Comparison of ENCODE assay signal across 21 cellular contexts in genomic region chr5:139306628-139307379, GRCh38. TPM values are rescaled to one million over a fixed set of nuclear protein-coding genes. Genes with fewer than 3 reads are reported as not detected.
DNase-seq lines count a peak whose midpoint lies in the region; ATAC-seq and TF ChIP-seq lines count a peak whose summit lies in the region.
"Had no signal": no experiment of that assay in that cellular context is flagged by ENCODE, and none has a peak within 500 bp of the region (broad histone marks: within the 10 kb centered on the region; RNA-seq: fewer than 3 reads in every experiment).

No MANE protein-coding gene starts in this region.

- no peak overlapping the region for H3K23ac ChIP-seq in mesenchymal stem cell (ENCODE audit: low read length in 2 of 2)

- H3K4me1 ChIP-seq in DOHH2 (ENCODE audit: control insufficient read depth, low read length) (peaks cover 68% of the 10 kb centered on the region), mesenchymal stem cell (ENCODE audit: control insufficient read depth, insufficient read depth, low read depth, low read length) (peaks cover 13% of the 10 kb centered on the region), PC-3 (ENCODE audit: insufficient read depth, low read length) (peaks cover 12% of the 10 kb centered on the region; the same call in 1 of the 2 replicates), right cardiac atrium (ENCODE audit: control insufficient read depth, insufficient read depth, low read length) (peaks cover 8% of the 10 kb centered on the region)

- H3K9me3 ChIP-seq in DOHH2 (ENCODE audit: control insufficient read depth, insufficient read depth, low read length), result no peaks in the 10 kb centered on the region
- H3K9me3 ChIP-seq in mesenchymal stem cell (ENCODE audit: control insufficient read depth, low read length), result no peaks in the 10 kb centered on the region
- H3K9me3 ChIP-seq in PC-3 (ENCODE audit: low read length), result no peaks in the 10 kb centered on the region
- H3K9me3 ChIP-seq in right cardiac atrium (ENCODE audit: control insufficient read depth, low read length), result no peaks in the 10 kb centered on the region
- H3K9me3 ChIP-seq: heart right ventricle, Peyer's patch, sigmoid colon, transverse colon had no signal

- no peak for ATAC-seq in activated CD8-positive, alpha-beta T cell treated with anti-CD3 and anti-CD28 coated beads for 36 hours
- ATAC-seq in PC-3, result no peak
- ATAC-seq in right cardiac atrium, result no peak
- no peak for ATAC-seq in GM19328 (IDR thresholded peaks at IDR 0.05; ENCODE audit: unreplicated experiment)

- H3K79me2 ChIP-seq in DOHH2 (ENCODE audit: control insufficient read depth, low read length) (peaks cover 100% of the 10 kb centered on the region), PC-3 (ENCODE audit: low read length) (peaks cover 100% of the 10 kb centered on the region)

- peaks cover 74% of the 10 kb centered on the region for H4K20me1 ChIP-seq in DOHH2 (ENCODE audit: control insufficient read depth, insufficient read depth, low read depth, low read length)
- peaks cover 92% of the 10 kb centered on the region for H4K20me1 ChIP-seq in PC-3 (ENCODE audit: low read length)

- H3K9me3 Mint-ChIP-seq in activated CD4-positive, alpha-beta T cell treated with anti-CD3 and anti-CD28 coated beads, Interleukin-2, amount 10 ng/mL, durations not matched to agents 24 days and 14 days, result no peaks in the 10 kb centered on the region
- no peaks in the 10 kb centered on the region for H3K9me3 Mint-ChIP-seq in activated CD8-positive, alpha-beta T cell treated with anti-CD3 and anti-CD28 coated beads for 36 hours

- H2AFZ ChIP-seq in mesenchymal stem cell (ENCODE audit: low read depth, low read length) (no peak overlapping the region), PC-3 (ENCODE audit: low read length) (no peak overlapping the region)

- no peak overlapping the region for H4K8ac ChIP-seq in mesenchymal stem cell (ENCODE audit: low read length)

- 100% methylated on average over 2 of the region's 3 CpGs for WGBS in mesenchymal stem cell
- 60% methylated on average over 3 of the region's 3 CpGs for WGBS in right cardiac atrium

- H3K79me1 ChIP-seq in mesenchymal stem cell (replicated peaks; ENCODE audit: low read length, poor library complexity, severe bottlenecking), result no peaks in the 10 kb centered on the region

- TF ChIP-seq CTCF in DOHH2 (IDR thresholded peaks at IDR 0.05; ENCODE audit: low read depth, low read length, poor library complexity, severe bottlenecking) (no peak), PC-3 (conservative IDR thresholded peaks at IDR 0.05; ENCODE audit: low read depth, low read length) (no peak)
- no peak for TF ChIP-seq CTCF in activated CD8-positive, alpha-beta T cell treated with anti-CD3 and anti-CD28 coated beads for 36 hours (IDR thresholded peaks at IDR 0.05)

- peaks cover 58% of the 10 kb centered on the region for H3K4me1 Mint-ChIP-seq in activated CD4-positive, alpha-beta T cell treated with anti-CD3 and anti-CD28 coated beads, Interleukin-2, amount 10 ng/mL, durations not matched to agents 24 days and 14 days
- H3K4me1 Mint-ChIP-seq in activated CD8-positive, alpha-beta T cell treated with anti-CD3 and anti-CD28 coated beads for 36 hours (ENCODE audit: low read depth), result peaks cover 83% of the 10 kb centered on the region

- H3K36me3 ChIP-seq in DOHH2 (ENCODE audit: control insufficient read depth, low read length) (peaks cover 70% of the 10 kb centered on the region), mesenchymal stem cell (ENCODE audit: control insufficient read depth in 1 of 2, insufficient read depth in 2 of 2, low read depth in 1 of 2, low read length in 2 of 2) (peaks cover 0 to 15% of the 10 kb centered on the region in 2 experiments), PC-3 (ENCODE audit: low read depth, low read length) (peaks cover 13% of the 10 kb centered on the region)
- H3K36me3 ChIP-seq: Peyer's patch, sigmoid colon, transverse colon had no signal

- peak overlapping the region; percentile 68 for H3K27ac Mint-ChIP-seq in activated CD4-positive, alpha-beta T cell treated with anti-CD3 and anti-CD28 coated beads, Interleukin-2, amount 10 ng/mL, durations not matched to agents 24 days and 14 days
- peak overlapping the region; percentile 62 for H3K27ac Mint-ChIP-seq in activated CD8-positive, alpha-beta T cell treated with anti-CD3 and anti-CD28 coated beads for 36 hours

- H3K14ac ChIP-seq in mesenchymal stem cell (ENCODE audit: low read length in 2 of 2), result no peak overlapping the region

- DNase-seq in activated CD4-positive, alpha-beta T cell treated with anti-CD3 and anti-CD28 coated beads, Interleukin-2, amount 10 ng/mL, durations not matched to agents 24 days and 14 days, result no peak
- no peak for DNase-seq in activated CD4-positive, alpha-beta T cell treated with anti-CD3 and anti-CD28 coated beads, Interleukin-2, amount 50 U/mL, for 1 hour
- no peak for DNase-seq in activated CD8-positive, alpha-beta T cell treated with anti-CD3 and anti-CD28 coated beads for 36 hours
- DNase-seq in mesenchymal stem cell (no peak), PC-3 (no peak), right cardiac atrium (no peak)
- DNase-seq: ACHN; activated CD4-positive, alpha-beta T cell treated with anti-CD3 and anti-CD28 coated beads for 1 hour; COR-L47; dorsolateral prefrontal cortex; heart right ventricle; kidney glomerular epithelial cell; NCI-H2081 treated with DMSO at 0.1 percent for 48 hours; NCI-H69; nucleus accumbens; Peyer's patch; sigmoid colon; stimulated activated CD4-positive, alpha-beta T cell treated with anti-CD3 and anti-CD28 coated beads, Interleukin-2, amount 100 ng/mL, for 48 hours; transverse colon had no signal

- H3K27me3 ChIP-seq in DOHH2 (ENCODE audit: control insufficient read depth, low read length) (no peaks in the 10 kb centered on the region), mesenchymal stem cell (ENCODE audit: control insufficient read depth in 1 of 2, insufficient read depth in 1 of 2, low read length in 2 of 2) (no peaks in the 10 kb centered on the region), PC-3 (ENCODE audit: low read length) (no peaks in the 10 kb centered on the region), right cardiac atrium (ENCODE audit: control insufficient read depth, insufficient read depth) (no peaks in the 10 kb centered on the region)
- H3K27me3 ChIP-seq: dorsolateral prefrontal cortex, heart right ventricle, Peyer's patch, sigmoid colon, transverse colon had no signal

- no peak overlapping the region for H3K4ac ChIP-seq in mesenchymal stem cell (ENCODE audit: low read depth in 1 of 2, low read length in 2 of 2)

- CTCF ChIA-PET in activated CD8-positive, alpha-beta T cell treated with anti-CD3 and anti-CD28 coated beads for 36 hours (lab: Charles Lee), result interaction anchor here (1.0 to 2.2 kb wide), 3 partner anchors 10 to 85 kb away, joined by 3 to 8 read pairs (median 4); partner anchors contain the start of gene PAIP2
- CTCF ChIA-PET in PC-3 (lab: Charles Lee), result no interaction called here

- H2AK5ac ChIP-seq in mesenchymal stem cell (ENCODE audit: low read length, severe bottlenecking), result no peak overlapping the region

- H3K36me3 Mint-ChIP-seq in activated CD4-positive, alpha-beta T cell treated with anti-CD3 and anti-CD28 coated beads, Interleukin-2, amount 10 ng/mL, durations not matched to agents 24 days and 14 days (ENCODE audit: low read depth), result peaks cover 22% of the 10 kb centered on the region
- H3K36me3 Mint-ChIP-seq in activated CD8-positive, alpha-beta T cell treated with anti-CD3 and anti-CD28 coated beads for 36 hours (ENCODE audit: low read depth), result peaks cover 36% of the 10 kb centered on the region

- H3K4me2 ChIP-seq in DOHH2 (ENCODE audit: low read length) (peak overlapping the region; percentile 35), mesenchymal stem cell (ENCODE audit: low read length, poor library complexity, severe bottlenecking) (no peak overlapping the region), PC-3 (ENCODE audit: low read length) (no peak overlapping the region)

- H3K9me2 ChIP-seq in DOHH2 (replicated peaks; ENCODE audit: control insufficient read depth, low read length) (no peaks in the 10 kb centered on the region), PC-3 (replicated peaks; ENCODE audit: low read length) (no peaks in the 10 kb centered on the region)

- no peak overlapping the region for H2BK15ac ChIP-seq in mesenchymal stem cell (ENCODE audit: low read depth, poor library complexity, severe bottlenecking)

- H3K27ac ChIP-seq in DOHH2 (ENCODE audit: low read depth, low read length), result no peak overlapping the region
- H3K27ac ChIP-seq in mesenchymal stem cell (ENCODE audit: low read length, poor library complexity, severe bottlenecking), result no peak overlapping the region
- H3K27ac ChIP-seq in PC-3 (ENCODE audit: low read length), result no peak overlapping the region
- no peak overlapping the region for H3K27ac ChIP-seq in right cardiac atrium (ENCODE audit: low read length)
- H3K27ac ChIP-seq: dorsolateral prefrontal cortex, heart right ventricle, Peyer's patch, sigmoid colon, transverse colon had no signal

- no TSS peak for BruUV-seq in PC-3 (replicated peaks; lab: Mats Ljungman, UMichigan)

- H3K4me3 Mint-ChIP-seq in activated CD4-positive, alpha-beta T cell treated with anti-CD3 and anti-CD28 coated beads, Interleukin-2, amount 10 ng/mL, durations not matched to agents 24 days and 14 days, result peak overlapping the region; percentile 2
- H3K4me3 Mint-ChIP-seq in activated CD8-positive, alpha-beta T cell treated with anti-CD3 and anti-CD28 coated beads for 36 hours, result no peak overlapping the region

- H3K4me3 ChIP-seq in DOHH2 (ENCODE audit: low read length), result no peak overlapping the region
- H3K4me3 ChIP-seq in mesenchymal stem cell (ENCODE audit: insufficient read depth in 1 of 2, low read depth in 1 of 2, low read length in 2 of 2), result no peak overlapping the region
- H3K4me3 ChIP-seq in PC-3 (ENCODE audit: low read length), result no peak overlapping the region
- H3K4me3 ChIP-seq in right cardiac atrium (ENCODE audit: low read length), result no peak overlapping the region
- H3K4me3 ChIP-seq: heart right ventricle, Peyer's patch, sigmoid colon, transverse colon had no signal

- H3K9ac ChIP-seq in mesenchymal stem cell (ENCODE audit: low read length) (peak overlapping the region; percentile 8), PC-3 (ENCODE audit: low read length) (no peak overlapping the region)

- POLR2A ChIA-PET in activated CD8-positive, alpha-beta T cell treated with anti-CD3 and anti-CD28 coated beads for 36 hours (lab: Charles Lee), result interaction anchor here (0.6 to 30.1 kb wide), 6 partner anchors 12 to 110 kb away, joined by 3 to 384 read pairs (median 34); partner anchors contain the start of genes MATR3 and SPATA24
- POLR2A ChIA-PET in PC-3 (lab: Charles Lee; ENCODE audit: unreplicated experiment), result no interaction called here

- no peak overlapping the region for H4K91ac ChIP-seq in mesenchymal stem cell (ENCODE audit: low read length)

- no peaks in the 10 kb centered on the region for H3K27me3 Mint-ChIP-seq in activated CD4-positive, alpha-beta T cell treated with anti-CD3 and anti-CD28 coated beads, Interleukin-2, amount 10 ng/mL, durations not matched to agents 24 days and 14 days
- H3K27me3 Mint-ChIP-seq in activated CD8-positive, alpha-beta T cell treated with anti-CD3 and anti-CD28 coated beads for 36 hours, result no peaks in the 10 kb centered on the region

- peaks cover 16% of the 10 kb centered on the region for H3F3A ChIP-seq in DOHH2 (ENCODE audit: control insufficient read depth, insufficient read depth)
- no peaks in the 10 kb centered on the region for H3F3A ChIP-seq in PC-3 (ENCODE audit: low read length, unreplicated experiment)

- no peak overlapping the region for H2BK5ac ChIP-seq in mesenchymal stem cell (ENCODE audit: low read depth, low read length, poor library complexity, severe bottlenecking)

- no peak overlapping the region for H2BK120ac ChIP-seq in mesenchymal stem cell (ENCODE audit: low read depth, low read length)

- intact Hi-C loops in activated CD4-positive, alpha-beta T cell treated with anti-CD3 and anti-CD28 coated beads, Interleukin-2, amount 10 ng/mL, durations not matched to agents 24 days and 14 days (cut with micrococcal nuclease), result loop anchor here (1.0 kb wide), 1 partner anchor 9 kb away; no protein-coding TSS in a partner anchor
- intact Hi-C loops in activated CD8-positive, alpha-beta T cell treated with anti-CD3 and anti-CD28 coated beads for 36 hours (cut with micrococcal nuclease), result no loop called here
- intact Hi-C loops in PC-3 (cut with micrococcal nuclease), result no loop called here
- intact Hi-C loops in right cardiac atrium (cut with DNase I), result no loop called here

- H3K18ac ChIP-seq in mesenchymal stem cell (ENCODE audit: low read depth in 1 of 2, low read length in 2 of 2), result no peak overlapping the region

- H2BK12ac ChIP-seq in mesenchymal stem cell (ENCODE audit: low read length in 2 of 2), result no peak overlapping the region

RNA-seq across cellular contexts. Expression of gene MATR3, which starts 13.3 kb away (rescaled TPM):
- 243 and 258 TPM in 2 replicates for total RNA-seq in activated CD4-positive, alpha-beta T cell treated with anti-CD3 and anti-CD28 coated beads, Interleukin-2, amount 10 ng/mL, durations not matched to agents 24 days and 14 days
- total RNA-seq in activated CD8-positive, alpha-beta T cell treated with anti-CD3 and anti-CD28 coated beads for 36 hours, result 100 to 1,000 TPM; 181 to 209 TPM
- 104 TPM for polyA plus RNA-seq in mesenchymal stem cell (2013, experiment 1 of 2)
- 105 TPM for polyA plus RNA-seq in mesenchymal stem cell (2013, experiment 2 of 2)
- total RNA-seq in PC-3 (2014; rRNA removed), result 139 and 162 TPM in 2 replicates
- total RNA-seq in right cardiac atrium, result 100 to 1,000 TPM; 144 to 162 (median 147) TPM
- polyA plus RNA-seq in right cardiac atrium, result 151 TPM

RNA-seq across cellular contexts. Expression of gene PAIP2, which starts 34.9 kb away (rescaled TPM):
- total RNA-seq in activated CD4-positive, alpha-beta T cell treated with anti-CD3 and anti-CD28 coated beads, Interleukin-2, amount 10 ng/mL, durations not matched to agents 24 days and 14 days, result 83.3 and 93.8 TPM in 2 replicates
- total RNA-seq in activated CD8-positive, alpha-beta T cell treated with anti-CD3 and anti-CD28 coated beads for 36 hours, result 100 to 1,000 TPM; 110 to 113 TPM
- 70.9 TPM for polyA plus RNA-seq in mesenchymal stem cell (2013, experiment 1 of 2)
- 73.8 TPM for polyA plus RNA-seq in mesenchymal stem cell (2013, experiment 2 of 2)
- total RNA-seq in PC-3 (2014; rRNA removed) (35.1 and 39.3 TPM in 2 replicates), right cardiac atrium (100 to 1,000 TPM; 125 to 158 (median 142) TPM)
- 183 TPM for polyA plus RNA-seq in right cardiac atrium
